Comparison of ENCODE assay signal across 19 cellular contexts in genomic region chr1:117838911-117839310, GRCh38.
DNase-seq lines count a peak whose midpoint lies in the region; ATAC-seq, FAIRE-seq and TF ChIP-seq lines count a peak whose summit lies in the region.
"Had no signal": no experiment of that assay in that cellular context is flagged by ENCODE, and none has a peak within 500 bp of the region (broad histone marks: within the 10 kb centered on the region; RNA-seq: fewer than 3 reads in every experiment).

No MANE protein-coding gene starts in this region.

- H3K9me2 ChIP-seq in PC-9 (ENCODE audit: insufficient read depth), result peaks cover 5% of the 10 kb centered on the region; the same call in 1 of the 2 replicates

- no TSS peak for BruUV-seq in PC-9 (replicated peaks; lab: Mats Ljungman, UMichigan)

- dilution Hi-C loops in keratinocyte (cut with MboI; ENCODE audit: extremely low pct_ligation_motif_present, low sequenced_read_pairs), result no loop called here

- H3K4me3 ChIP-seq in BJ (ENCODE audit: low read depth, low read length) (no peak overlapping the region), PC-9 (no peak overlapping the region), choroid plexus epithelial cell (ENCODE audit: low read depth, low read length) (no peak overlapping the region), keratinocyte (ENCODE audit: control insufficient read depth in 2 of 3, extremely low read depth in 1 of 3, insufficient read depth in 2 of 3, low read depth in 1 of 3, low read length in 3 of 3) (no peak overlapping the region)
- H3K4me3 ChIP-seq: colonic mucosa, pancreas, sigmoid colon had no signal

- H3K4me2 ChIP-seq in PC-9 (0 out of 2 replicates have a peak overlapping the region, but pooled peaks have one; percentile 0), keratinocyte (ENCODE audit: control insufficient read depth, extremely low read depth, insufficient read depth, low read depth, low read length) (peak overlapping the region; percentile 17)

- H3K27ac ChIP-seq in PC-9 (no peak overlapping the region), keratinocyte (ENCODE audit: control insufficient read depth, insufficient read depth, low read length) (no peak overlapping the region), RWPE1 (no peak overlapping the region)
- H3K27ac ChIP-seq: colonic mucosa, epithelial cell of prostate, pancreas, sigmoid colon had no signal

- H3F3A ChIP-seq in PC-9 (ENCODE audit: insufficient read depth, low read depth), result no peaks in the 10 kb centered on the region

- no peak overlapping the region for H2AFZ ChIP-seq in PC-9
- no peak overlapping the region for H2AFZ ChIP-seq in keratinocyte (ENCODE audit: control insufficient read depth, low read length)

- no peak for ATAC-seq in HG02763 (IDR thresholded peaks at IDR 0.05; ENCODE audit: unreplicated experiment)
- ATAC-seq: naive thymus-derived CD4-positive, alpha-beta T cell; pancreas; stimulated activated naive CD8-positive, alpha-beta T cell treated with anti-CD3 and anti-CD28 coated beads, Interleukin-15, amount 100 ng/mL, for 72 hours had no signal

- H3K79me2 ChIP-seq in PC-9 (ENCODE audit: low read depth), result no peaks in the 10 kb centered on the region
- no peaks in the 10 kb centered on the region for H3K79me2 ChIP-seq in keratinocyte (ENCODE audit: control insufficient read depth, insufficient read depth, low read length)

- DNase-seq in BJ (ENCODE audit: low read depth) (peak; percentile 79), PC-9 (no peak), choroid plexus epithelial cell (ENCODE audit: low read depth) (peak; percentile 45), keratinocyte (ENCODE audit: low read depth, low spot score) (peak; percentile 30), anterior cingulate cortex (lab: John Stamatoyannopoulos, UW) (no peak), RWPE1 (ENCODE audit: low spot score) (no peak), SHP77 (lab: John Stamatoyannopoulos, UW) (no peak)
- DNase-seq: activated CD4-positive, alpha-beta T cell treated with anti-CD3 and anti-CD28 coated beads for 4 hours; activated gamma-delta T cell; colonic mucosa; head of caudate nucleus; naive thymus-derived CD4-positive, alpha-beta T cell; NCI-H1436; pancreas; sigmoid colon; stimulated activated CD4-positive, alpha-beta T cell treated with anti-CD3 and anti-CD28 coated beads, Interleukin-2, amount 100 ng/mL, for 24 hours; stimulated activated naive CD8-positive, alpha-beta T cell treated with anti-CD3 and anti-CD28 coated beads, Interleukin-15, amount 100 ng/mL, for 72 hours had no signal

- H3K4me1 ChIP-seq in PC-9 (replicated peaks; ENCODE audit: insufficient read depth) (peaks cover 9% of the 10 kb centered on the region), keratinocyte (ENCODE audit: control insufficient read depth, extremely low read depth, insufficient read depth, low read length) (peaks cover 16% of the 10 kb centered on the region)
- H3K4me1 ChIP-seq: colonic mucosa, pancreas, sigmoid colon had no signal

- CTCF ChIA-PET in BJ (lab: Yijun Ruan, JAX), result interaction anchor here (0.7 kb wide), 1 partner anchor 85 kb away, joined by 3 read pairs; no protein-coding TSS in a partner anchor
- CTCF ChIA-PET in PC-9 (lab: Charles Lee), result no interaction called here
- CTCF ChIA-PET in RWPE1 (lab: Yijun Ruan, JAX), result interaction anchor here (0.6 kb wide), 2 partner anchors 10 to 476 kb away, joined by 3 to 4 read pairs; no protein-coding TSS in a partner anchor

- H3K9me1 ChIP-seq in keratinocyte (ENCODE audit: control insufficient read depth, extremely low read depth, insufficient read depth, low read length), result no peaks in the 10 kb centered on the region

- H3K9me3 ChIP-seq in PC-9 (ENCODE audit: insufficient read depth, low read depth) (0 out of 2 replicates have a peak, but pooled peaks cover 1% of the 10 kb centered on the region), keratinocyte (ENCODE audit: control insufficient read depth, low read depth, low read length) (no peaks in the 10 kb centered on the region)
- H3K9me3 ChIP-seq: colonic mucosa, pancreas, sigmoid colon had no signal

- POLR2A ChIA-PET in BJ (lab: Charles Lee) (no interaction called here), PC-9 (lab: Charles Lee; ENCODE audit: unreplicated experiment) (interaction anchor here (0.7 kb wide), 1 partner anchor 12 kb away, joined by 9 read pairs; no protein-coding TSS in a partner anchor), RWPE1 (lab: Yijun Ruan, JAX; ENCODE audit: low non-redundant PET) (no interaction called here)

- H3K36me3 ChIP-seq in BJ (ENCODE audit: control insufficient read depth, insufficient read depth, low read length), result no peaks in the 10 kb centered on the region
- no peaks in the 10 kb centered on the region for H3K36me3 ChIP-seq in PC-9 (ENCODE audit: low read depth)
- H3K36me3 ChIP-seq in keratinocyte (ENCODE audit: control insufficient read depth in 2 of 2, extremely low read depth in 1 of 2, insufficient read depth in 2 of 2, low read length in 2 of 2), result no peaks in the 10 kb centered on the region
- H3K36me3 ChIP-seq: colonic mucosa, pancreas had no signal

- no peaks in the 10 kb centered on the region for H3K27me3 ChIP-seq in BJ (ENCODE audit: control insufficient read depth, insufficient read depth, low read length)
- no peaks in the 10 kb centered on the region for H3K27me3 ChIP-seq in PC-9 (ENCODE audit: insufficient read depth, low read depth)
- no peaks in the 10 kb centered on the region for H3K27me3 ChIP-seq in keratinocyte (ENCODE audit: control insufficient read depth, extremely low read depth, insufficient read depth, low read length)
- H3K27me3 ChIP-seq: colonic mucosa, pancreas, sigmoid colon had no signal

- H3K9ac ChIP-seq in keratinocyte (ENCODE audit: control insufficient read depth, extremely low read depth, insufficient read depth, low read length), result no peak overlapping the region

- intact Hi-C loops in PC-9 (cut with micrococcal nuclease; ENCODE audit: unreplicated experiment), result no loop called here

- H4K20me1 ChIP-seq in PC-9 (ENCODE audit: insufficient read depth) (no peaks in the 10 kb centered on the region), keratinocyte (ENCODE audit: control insufficient read depth, extremely low read depth, insufficient read depth, low read length) (no peaks in the 10 kb centered on the region)

- no peak for FAIRE-seq in keratinocyte (lab: Jason Lieb, UNC)
- FAIRE-seq: pancreas had no signal

- no peak for TF ChIP-seq CTCF in BJ (IDR thresholded peaks at IDR 0.05; ENCODE audit: insufficient read depth, low read depth, low read length)
- no peak for TF ChIP-seq CTCF in PC-9 (conservative IDR thresholded peaks at IDR 0.05)
- no peak for TF ChIP-seq CTCF in choroid plexus epithelial cell (conservative IDR thresholded peaks at IDR 0.05; ENCODE audit: low read depth, low read length)
- TF ChIP-seq CTCF in keratinocyte (optimal IDR thresholded peaks at IDR 0.05 in 1 of 3, IDR thresholded peaks at IDR 0.05 in 1 of 3, conservative IDR thresholded peaks at IDR 0.05 in 1 of 3; ENCODE audit: extremely low read depth in 1 of 3, insufficient read depth in 2 of 3, low read length in 3 of 3), result no peak
- no peak for TF ChIP-seq CTCF in RWPE1 (conservative IDR thresholded peaks at IDR 0.05; ENCODE audit: low read depth)

Comparison
In these comparisons a context has a peak if more than half of its experiments do, and no peak if none do; other contexts are left out.
1. DNase-seq: peak in BJ (single experiment), choroid plexus epithelial cell (single experiment) and keratinocyte (single experiment); none in PC-9 (0 of 2), anterior cingulate cortex (0 of 58), RWPE1 (single experiment) and SHP77 (0 of 2).